Comparison of ENCODE assay signal across 20 cellular contexts in genomic region chr17:62763891-62764600, GRCh38. TPM values are rescaled to one million over a fixed set of nuclear protein-coding genes. Genes with fewer than 3 reads are reported as not detected.
DNase-seq lines count a peak whose midpoint lies in the region; ATAC-seq, FAIRE-seq and TF ChIP-seq lines count a peak whose summit lies in the region.
"Had no signal": no experiment of that assay in that cellular context is flagged by ENCODE, and none has a peak within 500 bp of the region (broad histone marks: within the 10 kb centered on the region; RNA-seq: fewer than 3 reads in every experiment).

No MANE protein-coding gene starts in this region.

- peaks cover 44 to 54% of the 10 kb centered on the region in 2 experiments for H3K27me3 ChIP-seq in K562 (ENCODE audit: control insufficient read depth in 2 of 2, insufficient read depth in 2 of 2, low read length in 2 of 2)
- H3K27me3 ChIP-seq in colonic mucosa: no peaks in the 10 kb centered on the region
- H3K27me3 ChIP-seq: BLaER1 had no signal

- TF ChIP-seq RAD21 in K562 (CRISPR knock-in tag; conservative IDR thresholded peaks at IDR 0.05 in 1 of 2, IDR thresholded peaks at IDR 0.05 in 1 of 2): no peak

- peak; percentile 46 for FAIRE-seq in K562 (lab: Jason Lieb, UNC)

- peaks cover 62% of the 10 kb centered on the region for H3K4me1 Mint-ChIP-seq in nephron progenitor cell
- H3K4me1 Mint-ChIP-seq: CD8-positive, alpha-beta memory T cell had no signal

- no peaks in the 10 kb centered on the region for H4K20me1 ChIP-seq in K562 (replicated peaks; ENCODE audit: control insufficient read depth, insufficient read depth, low read length)
- H4K20me1 ChIP-seq: BLaER1 had no signal

- H3K4me3 ChIP-seq in HEK293 (ENCODE audit: low read depth, low read length) (no peak overlapping the region), K562 (no peak overlapping the region), colonic mucosa (no peak overlapping the region)
- H3K4me3 ChIP-seq: BLaER1, GM23248, HAP-1 had no signal

- no peaks in the 10 kb centered on the region for H3K9me1 ChIP-seq in K562 (ENCODE audit: control insufficient read depth, insufficient read depth, low read length)

- peak overlapping the region; percentile 24; the same call in 1 of the 2 replicates for H3K4me2 ChIP-seq in K562 (ENCODE audit: insufficient read depth, low read length)
- H3K4me2 ChIP-seq: BLaER1 had no signal

- H3K9ac ChIP-seq in K562 (ENCODE audit: insufficient read depth in 1 of 2, low read depth in 2 of 2, low read length in 2 of 2) (no peak overlapping the region), colonic mucosa (ENCODE audit: low read depth in 2 of 2, low read length in 2 of 2) (no peak overlapping the region)
- H3K9ac ChIP-seq: BLaER1, GM23248 had no signal

- TF ChIP-seq EP300 in K562 (IDR thresholded peaks at IDR 0.05; ENCODE audit: low read length): no peak

- TF ChIP-seq POLR2A in K562 (conservative IDR thresholded peaks at IDR 0.05): no peak

- CTCF ChIA-PET in HEK293 (lab: Yijun Ruan, JAX) (no interaction called here), K562 (lab: Yijun Ruan, JAX; ENCODE audit: low intra/inter-chr PET ratio) (interaction anchor here (0.6 to 0.7 kb wide), 2 partner anchors 14 to 181 kb away, joined by 3 read pairs; no protein-coding TSS in a partner anchor)

- no peaks in the 10 kb centered on the region for H3K36me3 Mint-ChIP-seq in nephron progenitor cell (ENCODE audit: low read depth)
- H3K36me3 Mint-ChIP-seq: CD8-positive, alpha-beta memory T cell; IgD-negative memory B cell had no signal

- DNase-seq in NCI-H82 (lab: John Stamatoyannopoulos, UW): peak; percentile 15
- no peak for DNase-seq in NCI-H82 treated with DMSO at 0.1 percent for 48 hours (lab: John Stamatoyannopoulos, UW; ENCODE audit: unreplicated experiment)
- peak in 1 of 4 experiments; percentile 12 for DNase-seq in K562 (ENCODE audit: extremely low read depth in 1 of 4, low spot score in 3 of 4)
- DNase-seq in nephron progenitor cell: no peak
- no peak for DNase-seq in colonic mucosa
- no peak for DNase-seq in activated CD4-positive, alpha-beta T cell treated with anti-CD3 and anti-CD28 coated beads for 1 hour
- DNase-seq: Caco-2; CD8-positive, alpha-beta memory T cell; DND-41; GDM1; GM23248; HFFc6 had no signal

- BruUV-seq in K562 (replicated peaks; lab: Mats Ljungman, UMichigan): no TSS peak

- no peak for TF ChIP-seq CTCF in HEK293 (tag by site-specific recombination; IDR thresholded peaks at IDR 0.05)
- TF ChIP-seq CTCF in K562 (IDR thresholded peaks at IDR 0.05 in 2 of 3, conservative IDR thresholded peaks at IDR 0.05 in 1 of 3; ENCODE audit: insufficient read depth in 2 of 3, low read depth in 1 of 3, low read length in 3 of 3): no peak
- no peak for TF ChIP-seq CTCF in nephron progenitor cell (IDR thresholded peaks at IDR 0.05)
- TF ChIP-seq CTCF in colonic mucosa (IDR thresholded peaks at IDR 0.05): no peak

- intact Hi-C loops in K562 (cut with micrococcal nuclease) (no loop called here), colonic mucosa (cut with DNase I) (no loop called here)

- H3K4me1 ChIP-seq in HEK293 (ENCODE audit: control insufficient read depth, insufficient read depth, low read length): peaks cover 10% of the 10 kb centered on the region
- no peaks in the 10 kb centered on the region; a peak in 1 of 5 replicates for H3K4me1 ChIP-seq in K562 (replicated peaks in 1 of 2; ENCODE audit: control insufficient read depth in 2 of 2, insufficient read depth in 2 of 2, low read length in 2 of 2)
- no peaks in the 10 kb centered on the region for H3K4me1 ChIP-seq in colonic mucosa
- H3K4me1 ChIP-seq: BLaER1, Caco-2 had no signal

- H3K27ac Mint-ChIP-seq in nephron progenitor cell: peak overlapping the region; percentile 18
- H3K27ac Mint-ChIP-seq: HFFc6, IgD-negative memory B cell had no signal

- in situ Hi-C loops in K562 (cut with MboI): no loop called here

- no peak overlapping the region for H3K4me3 Mint-ChIP-seq in nephron progenitor cell
- H3K4me3 Mint-ChIP-seq: CD8-positive, alpha-beta memory T cell; HFFc6; IgD-negative memory B cell had no signal

- under 1% methylated on average over 15 of the region's 15 CpGs for WGBS in K562 (ENCODE audit: insufficient coverage, low coverage, missing lambda C conversion rate)

- H3K9me3 Mint-ChIP-seq in nephron progenitor cell: no peaks in the 10 kb centered on the region
- H3K9me3 Mint-ChIP-seq: HFFc6, IgD-negative memory B cell had no signal

- no peak overlapping the region for H2AFZ ChIP-seq in K562 (ENCODE audit: low read depth, low read length)
- H2AFZ ChIP-seq: GM23248 had no signal

- H3K36me3 ChIP-seq in HEK293 (ENCODE audit: control insufficient read depth in 2 of 2, insufficient read depth in 1 of 2, low read length in 2 of 2): no peaks in the 10 kb centered on the region
- no peaks in the 10 kb centered on the region for H3K36me3 ChIP-seq in K562 (ENCODE audit: control insufficient read depth, insufficient read depth, low read length)
- no peaks in the 10 kb centered on the region for H3K36me3 ChIP-seq in colonic mucosa
- H3K36me3 ChIP-seq: BLaER1, HAP-1 had no signal

- peaks cover 11% of the 10 kb centered on the region for H3K27me3 Mint-ChIP-seq in nephron progenitor cell (ENCODE audit: low read depth, poor library complexity)

- POLR2A ChIA-PET in HEK293 (lab: Yijun Ruan, JAX): no interaction called here
- POLR2A ChIA-PET in K562 (lab: Yijun Ruan, JAX): no interaction called here

- H3K9me3 ChIP-seq in HEK293 (ENCODE audit: control insufficient read depth, insufficient read depth, low read depth, low read length) (no peaks in the 10 kb centered on the region), K562 (replicated peaks; ENCODE audit: control insufficient read depth, insufficient read depth, low read depth, low read length) (no peaks in the 10 kb centered on the region), colonic mucosa (no peaks in the 10 kb centered on the region)
- H3K9me3 ChIP-seq: BLaER1, Caco-2, HAP-1 had no signal

- H3K79me2 ChIP-seq in K562 (ENCODE audit: control insufficient read depth, insufficient read depth, low read length): no peaks in the 10 kb centered on the region

- H3K27ac ChIP-seq in HEK293 (ENCODE audit: extremely low read depth, low read depth, low read length) (no peak overlapping the region), K562 (ENCODE audit: extremely low read depth, low read depth, low read length) (no peak overlapping the region), colonic mucosa (no peak overlapping the region)
- H3K27ac ChIP-seq: 22Rv1, BLaER1, GM23248, HL-60 had no signal

- no peak for ATAC-seq in K562
- ATAC-seq in HG03378 (IDR thresholded peaks at IDR 0.05; ENCODE audit: unreplicated experiment): no peak

TF ChIP-seq in HEK293, 187 proteins besides CTCF, POLR2A, EP300 and RAD21:
- no peak for TF ChIP-seq ZNF600 (tag by site-specific recombination; IDR thresholded peaks at IDR 0.05)
- peak; percentile 71 for TF ChIP-seq ATF2 (tag by site-specific recombination; IDR thresholded peaks at IDR 0.05; ENCODE audit: low read depth)
- 0 out of 2 replicates have a peak, but pooled peaks have one; percentile 9 for TF ChIP-seq ZNF629 (tag by site-specific recombination; IDR thresholded peaks at IDR 0.05)
TF ChIP-seq in HEK293: peak in this region for 2.

TF ChIP-seq in K562, 482 proteins besides CTCF, POLR2A, EP300 and RAD21 (continues in another document):
- TF ChIP-seq USF2 (CRISPR knock-in tag; IDR thresholded peaks at IDR 0.05) (peak; percentile 84), ATF7 (IDR thresholded peaks at IDR 0.05) (peak; percentile 78), TFE3 (CRISPR knock-in tag; IDR thresholded peaks at IDR 0.05) (peak; percentile 93), ZNF699 (CRISPR knock-in tag; IDR thresholded peaks at IDR 0.05; ENCODE audit: insufficient replicate concordance) (no peak)

RNA-seq across cellular contexts. Expression of gene MARCHF10, which starts 44.1 kb away (rescaled TPM):
- total RNA-seq in K562 (2011; cell fraction: chromatin; rRNA removed; ENCODE audit: low replicate concordance): not detected in 2 replicates
- not detected in 2 replicates for total RNA-seq in K562 (2011; cell fraction: nucleolus; rRNA removed)
- not detected in 2 replicates for total RNA-seq in K562 (2011; cell fraction: nucleoplasm; rRNA removed)
- total RNA-seq in K562 (2014; rRNA removed): not detected in 2 replicates
- total RNA-seq in K562 (2014; rRNA removed; fragmentation: Illumina TruSeq; extraction: Trizol): not detected in 2 replicates
- total RNA-seq in K562 (2015; rRNA removed; fragmentation: Illumina TruSeq; extraction: Trizol): not detected in 2 replicates
- total RNA-seq in K562 (2021): not detected in 2 replicates
- polyA plus RNA-seq in K562 (2011; rRNA removed): not detected in 2 replicates
- polyA plus RNA-seq in K562 (2011; cell fraction: cytosol; rRNA removed): not detected in 2 replicates
- not detected in 2 replicates for polyA plus RNA-seq in K562 (2011; cell fraction: nucleus; rRNA removed)
- polyA plus RNA-seq in K562 (2012): not detected in 2 replicates
- not detected in 2 replicates for polyA plus RNA-seq in K562 (2014; fragmentation: Illumina TruSeq; extraction: Trizol)
- not detected for polyA plus RNA-seq in K562 (2014; fragmentation: Nextera tagmentation; extraction: Ambion mirVana)
- not detected in 2 replicates for polyA plus RNA-seq in K562 (2014; rRNA removed)
- polyA minus RNA-seq in K562 (2011; rRNA and poly(A)+ RNA removed): not detected in 2 replicates
- polyA minus RNA-seq in K562 (2011; cell fraction: cytosol; rRNA and poly(A)+ RNA removed): not detected in 2 replicates
- not detected in 2 replicates for polyA minus RNA-seq in K562 (2011; cell fraction: nucleus; rRNA and poly(A)+ RNA removed)
- not detected for total RNA-seq in colonic mucosa
- total RNA-seq: A673; Caco-2; CD8-positive, alpha-beta memory T cell had no signal
